In genomic region chr20:44750081-44750805, GRCh38 we compare ENCODE assay signal across 1 cellular context.
TF ChIP-seq lines count a peak whose summit lies in the region.

No MANE protein-coding gene starts in this region.

TF ChIP-seq in K562, 482 proteins besides CTCF, POLR2A, EP300 and RAD21 (continued from another document and continues in another):
- TF ChIP-seq CTCFL (IDR thresholded peaks at IDR 0.05; ENCODE audit: borderline replicate concordance, insufficient read depth, low read depth, low read length, poor library complexity, severe bottlenecking) = peak; percentile 49
- no peak for TF ChIP-seq PHF8 (IDR thresholded peaks at IDR 0.05; ENCODE audit: borderline replicate concordance, low read length)
- TF ChIP-seq MXD1 (CRISPR knock-in tag; IDR thresholded peaks at IDR 0.05; ENCODE audit: borderline replicate concordance, poor library complexity, severe bottlenecking) = no peak
- no peak for TF ChIP-seq ZNF583 (CRISPR knock-in tag; IDR thresholded peaks at IDR 0.05)
- TF ChIP-seq RHOXF2B (CRISPR knock-in tag; conservative IDR thresholded peaks at IDR 0.05) = no peak
- no peak for TF ChIP-seq RCOR1 (IDR thresholded peaks at IDR 0.05; ENCODE audit: borderline replicate concordance in 1 of 2, low read depth in 2 of 2, low read length in 2 of 2)
- TF ChIP-seq ZNF699 (CRISPR knock-in tag; IDR thresholded peaks at IDR 0.05; ENCODE audit: insufficient replicate concordance) = no peak
- no peak for TF ChIP-seq NFRKB (IDR thresholded peaks at IDR 0.05; ENCODE audit: low read depth)
- no peak for TF ChIP-seq MCM7 (IDR thresholded peaks at IDR 0.05)
- TF ChIP-seq ID3 (CRISPR knock-in tag; IDR thresholded peaks at IDR 0.05) = no peak
- TF ChIP-seq ID3 (tag; IDR thresholded peaks at IDR 0.05) = no peak
- TF ChIP-seq CHD2 (IDR thresholded peaks at IDR 0.05; ENCODE audit: low read depth, low read length) = no peak
- no peak for TF ChIP-seq ZNF143 (CRISPR knock-in tag; IDR thresholded peaks at IDR 0.05)
- TF ChIP-seq NCOA2 (IDR thresholded peaks at IDR 0.05; ENCODE audit: partially characterized antibody in 2 of 2) = no peak
- TF ChIP-seq HOXB6 (CRISPR knock-in tag; IDR thresholded peaks at IDR 0.05; ENCODE audit: borderline replicate concordance) = no peak
- peak; percentile 41 to 81 for TF ChIP-seq E2F6 (IDR thresholded peaks at IDR 0.05; ENCODE audit: borderline replicate concordance in 1 of 2, extremely low read depth in 1 of 2, insufficient read depth in 1 of 2, insufficient read length in 1 of 2, low read depth in 1 of 2, low read length in 1 of 2, poor library complexity in 1 of 2, severe bottlenecking in 1 of 2)
- TF ChIP-seq NFIC (IDR thresholded peaks at IDR 0.05) = no peak
- no peak for TF ChIP-seq TFE3 (CRISPR knock-in tag; IDR thresholded peaks at IDR 0.05)
- TF ChIP-seq ATF3 (IDR thresholded peaks at IDR 0.05) = no peak
- no peak for TF ChIP-seq ATF3 (CRISPR knock-in tag; conservative IDR thresholded peaks at IDR 0.05)
- TF ChIP-seq ZNF324 (CRISPR knock-in tag; IDR thresholded peaks at IDR 0.05) = no peak
- no peak for TF ChIP-seq ZNF398 (CRISPR knock-in tag; IDR thresholded peaks at IDR 0.05)
- no peak for TF ChIP-seq RFX5 (IDR thresholded peaks at IDR 0.05; ENCODE audit: low read depth, low read length)
- TF ChIP-seq ZNF707 (CRISPR knock-in tag; conservative IDR thresholded peaks at IDR 0.05) = no peak
- no peak for TF ChIP-seq HDAC3 (IDR thresholded peaks at IDR 0.05; ENCODE audit: borderline replicate concordance, partially characterized antibody)
- peak; percentile 37; the same call in 1 of the 2 replicates for TF ChIP-seq TFAP4 (CRISPR knock-in tag; IDR thresholded peaks at IDR 0.05; ENCODE audit: borderline replicate concordance)
- TF ChIP-seq POLR3G (IDR thresholded peaks at IDR 0.05; ENCODE audit: extremely low read depth, insufficient read length, insufficient replicate concordance) = no peak
- no peak for TF ChIP-seq TAL1 (IDR thresholded peaks at IDR 0.05)
- TF ChIP-seq CREB3L1 (IDR thresholded peaks at IDR 0.05; ENCODE audit: borderline replicate concordance, low read depth) = no peak
- TF ChIP-seq REST (CRISPR knock-in tag; IDR thresholded peaks at IDR 0.05; ENCODE audit: low read depth) = no peak
- no peak for TF ChIP-seq SRSF7 (optimal IDR thresholded peaks at IDR 0.05; ENCODE audit: low read depth, low read length)
- no peak for TF ChIP-seq PKNOX1 (IDR thresholded peaks at IDR 0.05)
- TF ChIP-seq FOXA1 (IDR thresholded peaks at IDR 0.05; ENCODE audit: borderline replicate concordance) = no peak
- no peak for TF ChIP-seq ZFX (CRISPR knock-in tag; IDR thresholded peaks at IDR 0.05)
- no peak for TF ChIP-seq FOXJ2 (tag; IDR thresholded peaks at IDR 0.05)
- TF ChIP-seq MITF (IDR thresholded peaks at IDR 0.05) = no peak
- peak; percentile 24 for TF ChIP-seq HMGN3 (IDR thresholded peaks at IDR 0.05; ENCODE audit: borderline replicate concordance, extremely low read depth, insufficient read length, low read depth, low read length)
- TF ChIP-seq SRSF1 (IDR thresholded peaks at IDR 0.05; ENCODE audit: low read depth, low read length) = no peak
- TF ChIP-seq ZNF518B (CRISPR knock-in tag; IDR thresholded peaks at IDR 0.05) = no peak
